Comparison of ENCODE assay signal across 1 cellular context in the genomic region with DNA sequence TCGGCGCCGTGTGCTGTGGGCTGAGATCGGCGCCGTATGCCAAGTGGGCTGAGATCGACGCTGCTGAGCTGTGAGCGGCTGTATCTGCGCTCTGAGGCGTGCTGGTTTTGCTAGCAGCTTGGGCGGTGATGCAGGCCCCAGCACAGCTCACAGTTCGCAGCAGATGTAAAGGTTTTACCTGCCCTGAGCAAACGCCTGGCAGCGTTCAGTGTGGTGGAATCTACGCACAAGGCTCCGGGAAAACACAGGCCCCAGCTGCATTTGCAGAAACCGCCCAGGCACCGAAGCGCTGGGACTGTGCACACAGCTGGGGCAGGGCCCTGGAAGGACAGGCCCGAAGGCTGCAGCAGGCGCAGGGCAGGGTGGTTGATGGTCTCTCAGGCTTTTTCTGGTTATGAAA.
TF ChIP-seq lines count a peak whose summit lies in the region.

No MANE protein-coding gene starts in this region.

TF ChIP-seq in H1, 55 proteins besides CTCF, POLR2A, EP300 and RAD21:
- TF ChIP-seq SRF (IDR thresholded peaks at IDR 0.05; ENCODE audit: low read depth, low read length): no peak
- no peak for TF ChIP-seq SUZ12 (IDR thresholded peaks at IDR 0.05; ENCODE audit: low read length)
- no peak for TF ChIP-seq EZH2 (IDR thresholded peaks at IDR 0.05; ENCODE audit: low read depth, low read length, severe bottlenecking)
- TF ChIP-seq JUN (IDR thresholded peaks at IDR 0.05; ENCODE audit: low read depth, low read length): no peak
- TF ChIP-seq TBP (IDR thresholded peaks at IDR 0.05; ENCODE audit: low read depth, low read length): no peak
- TF ChIP-seq, protein P1, sequence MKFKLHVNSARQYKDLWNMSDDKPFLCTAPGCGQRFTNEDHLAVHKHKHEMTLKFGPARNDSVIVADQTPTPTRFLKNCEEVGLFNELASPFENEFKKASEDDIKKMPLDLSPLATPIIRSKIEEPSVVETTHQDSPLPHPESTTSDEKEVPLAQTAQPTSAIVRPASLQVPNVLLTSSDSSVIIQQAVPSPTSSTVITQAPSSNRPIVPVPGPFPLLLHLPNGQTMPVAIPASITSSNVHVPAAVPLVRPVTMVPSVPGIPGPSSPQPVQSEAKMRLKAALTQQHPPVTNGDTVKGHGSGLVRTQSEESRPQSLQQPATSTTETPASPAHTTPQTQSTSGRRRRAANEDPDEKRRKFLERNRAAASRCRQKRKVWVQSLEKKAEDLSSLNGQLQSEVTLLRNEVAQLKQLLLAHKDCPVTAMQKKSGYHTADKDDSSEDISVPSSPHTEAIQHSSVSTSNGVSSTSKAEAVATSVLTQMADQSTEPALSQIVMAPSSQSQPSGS (IDR thresholded peaks at IDR 0.05; ENCODE audit: low read length): no peak
- TF ChIP-seq TEAD4 (IDR thresholded peaks at IDR 0.05; ENCODE audit: low read depth, low read length): no peak
- TF ChIP-seq KDM4A (IDR thresholded peaks at IDR 0.05; ENCODE audit: low read depth, low read length, severe bottlenecking): no peak
- TF ChIP-seq USF2 (IDR thresholded peaks at IDR 0.05; ENCODE audit: low read length): no peak
- TF ChIP-seq, protein P2, sequence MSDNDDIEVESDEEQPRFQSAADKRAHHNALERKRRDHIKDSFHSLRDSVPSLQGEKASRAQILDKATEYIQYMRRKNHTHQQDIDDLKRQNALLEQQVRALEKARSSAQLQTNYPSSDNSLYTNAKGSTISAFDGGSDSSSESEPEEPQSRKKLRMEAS (IDR thresholded peaks at IDR 0.05): no peak
- no peak for TF ChIP-seq ASH2L (IDR thresholded peaks at IDR 0.05; ENCODE audit: low read length)
- TF ChIP-seq SIRT6 (IDR thresholded peaks at IDR 0.05; ENCODE audit: low read length): no peak
- TF ChIP-seq, protein P3, sequence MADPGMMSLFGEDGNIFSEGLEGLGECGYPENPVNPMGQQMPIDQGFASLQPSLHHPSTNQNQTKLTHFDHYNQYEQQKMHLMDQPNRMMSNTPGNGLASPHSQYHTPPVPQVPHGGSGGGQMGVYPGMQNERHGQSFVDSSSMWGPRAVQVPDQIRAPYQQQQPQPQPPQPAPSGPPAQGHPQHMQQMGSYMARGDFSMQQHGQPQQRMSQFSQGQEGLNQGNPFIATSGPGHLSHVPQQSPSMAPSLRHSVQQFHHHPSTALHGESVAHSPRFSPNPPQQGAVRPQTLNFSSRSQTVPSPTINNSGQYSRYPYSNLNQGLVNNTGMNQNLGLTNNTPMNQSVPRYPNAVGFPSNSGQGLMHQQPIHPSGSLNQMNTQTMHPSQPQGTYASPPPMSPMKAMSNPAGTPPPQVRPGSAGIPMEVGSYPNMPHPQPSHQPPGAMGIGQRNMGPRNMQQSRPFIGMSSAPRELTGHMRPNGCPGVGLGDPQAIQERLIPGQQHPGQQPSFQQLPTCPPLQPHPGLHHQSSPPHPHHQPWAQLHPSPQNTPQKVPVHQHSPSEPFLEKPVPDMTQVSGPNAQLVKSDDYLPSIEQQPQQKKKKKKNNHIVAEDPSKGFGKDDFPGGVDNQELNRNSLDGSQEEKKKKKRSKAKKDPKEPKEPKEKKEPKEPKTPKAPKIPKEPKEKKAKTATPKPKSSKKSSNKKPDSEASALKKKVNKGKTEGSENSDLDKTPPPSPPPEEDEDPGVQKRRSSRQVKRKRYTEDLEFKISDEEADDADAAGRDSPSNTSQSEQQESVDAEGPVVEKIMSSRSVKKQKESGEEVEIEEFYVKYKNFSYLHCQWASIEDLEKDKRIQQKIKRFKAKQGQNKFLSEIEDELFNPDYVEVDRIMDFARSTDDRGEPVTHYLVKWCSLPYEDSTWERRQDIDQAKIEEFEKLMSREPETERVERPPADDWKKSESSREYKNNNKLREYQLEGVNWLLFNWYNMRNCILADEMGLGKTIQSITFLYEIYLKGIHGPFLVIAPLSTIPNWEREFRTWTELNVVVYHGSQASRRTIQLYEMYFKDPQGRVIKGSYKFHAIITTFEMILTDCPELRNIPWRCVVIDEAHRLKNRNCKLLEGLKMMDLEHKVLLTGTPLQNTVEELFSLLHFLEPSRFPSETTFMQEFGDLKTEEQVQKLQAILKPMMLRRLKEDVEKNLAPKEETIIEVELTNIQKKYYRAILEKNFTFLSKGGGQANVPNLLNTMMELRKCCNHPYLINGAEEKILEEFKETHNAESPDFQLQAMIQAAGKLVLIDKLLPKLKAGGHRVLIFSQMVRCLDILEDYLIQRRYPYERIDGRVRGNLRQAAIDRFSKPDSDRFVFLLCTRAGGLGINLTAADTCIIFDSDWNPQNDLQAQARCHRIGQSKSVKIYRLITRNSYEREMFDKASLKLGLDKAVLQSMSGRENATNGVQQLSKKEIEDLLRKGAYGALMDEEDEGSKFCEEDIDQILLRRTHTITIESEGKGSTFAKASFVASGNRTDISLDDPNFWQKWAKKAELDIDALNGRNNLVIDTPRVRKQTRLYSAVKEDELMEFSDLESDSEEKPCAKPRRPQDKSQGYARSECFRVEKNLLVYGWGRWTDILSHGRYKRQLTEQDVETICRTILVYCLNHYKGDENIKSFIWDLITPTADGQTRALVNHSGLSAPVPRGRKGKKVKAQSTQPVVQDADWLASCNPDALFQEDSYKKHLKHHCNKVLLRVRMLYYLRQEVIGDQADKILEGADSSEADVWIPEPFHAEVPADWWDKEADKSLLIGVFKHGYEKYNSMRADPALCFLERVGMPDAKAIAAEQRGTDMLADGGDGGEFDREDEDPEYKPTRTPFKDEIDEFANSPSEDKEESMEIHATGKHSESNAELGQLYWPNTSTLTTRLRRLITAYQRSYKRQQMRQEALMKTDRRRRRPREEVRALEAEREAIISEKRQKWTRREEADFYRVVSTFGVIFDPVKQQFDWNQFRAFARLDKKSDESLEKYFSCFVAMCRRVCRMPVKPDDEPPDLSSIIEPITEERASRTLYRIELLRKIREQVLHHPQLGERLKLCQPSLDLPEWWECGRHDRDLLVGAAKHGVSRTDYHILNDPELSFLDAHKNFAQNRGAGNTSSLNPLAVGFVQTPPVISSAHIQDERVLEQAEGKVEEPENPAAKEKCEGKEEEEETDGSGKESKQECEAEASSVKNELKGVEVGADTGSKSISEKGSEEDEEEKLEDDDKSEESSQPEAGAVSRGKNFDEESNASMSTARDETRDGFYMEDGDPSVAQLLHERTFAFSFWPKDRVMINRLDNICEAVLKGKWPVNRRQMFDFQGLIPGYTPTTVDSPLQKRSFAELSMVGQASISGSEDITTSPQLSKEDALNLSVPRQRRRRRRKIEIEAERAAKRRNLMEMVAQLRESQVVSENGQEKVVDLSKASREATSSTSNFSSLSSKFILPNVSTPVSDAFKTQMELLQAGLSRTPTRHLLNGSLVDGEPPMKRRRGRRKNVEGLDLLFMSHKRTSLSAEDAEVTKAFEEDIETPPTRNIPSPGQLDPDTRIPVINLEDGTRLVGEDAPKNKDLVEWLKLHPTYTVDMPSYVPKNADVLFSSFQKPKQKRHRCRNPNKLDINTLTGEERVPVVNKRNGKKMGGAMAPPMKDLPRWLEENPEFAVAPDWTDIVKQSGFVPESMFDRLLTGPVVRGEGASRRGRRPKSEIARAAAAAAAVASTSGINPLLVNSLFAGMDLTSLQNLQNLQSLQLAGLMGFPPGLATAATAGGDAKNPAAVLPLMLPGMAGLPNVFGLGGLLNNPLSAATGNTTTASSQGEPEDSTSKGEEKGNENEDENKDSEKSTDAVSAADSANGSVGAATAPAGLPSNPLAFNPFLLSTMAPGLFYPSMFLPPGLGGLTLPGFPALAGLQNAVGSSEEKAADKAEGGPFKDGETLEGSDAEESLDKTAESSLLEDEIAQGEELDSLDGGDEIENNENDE (IDR thresholded peaks at IDR 0.05; ENCODE audit: insufficient replicate concordance, low read length): no peak
